Comparison of ENCODE assay signal across 29 cellular contexts in genomic region chr9:77772641-77773040, GRCh38.
"Had no signal": no experiment of that assay in that cellular context is flagged by ENCODE, and none has a peak within 500 bp of the region (broad histone marks: within the 10 kb centered on the region; RNA-seq: fewer than 3 reads in every experiment).

No MANE protein-coding gene starts in this region.

- H3K9me3 Mint-ChIP-seq: activated naive CD4-positive, alpha-beta T cell treated with anti-CD3 and anti-CD28 coated beads for 36 hours; activated naive CD4-positive, alpha-beta T cell treated with anti-CD3 and anti-CD28 coated beads, Interleukin-2, amount 50 U/mL, for 72 hours; activated naive CD8-positive, alpha-beta T cell treated with anti-CD3 and anti-CD28 coated beads, Interleukin-2, amount 50 U/mL, for 24 hours; activated T-cell treated with anti-CD3 and anti-CD28 coated beads, Interleukin-2, amount 50 U/mL, for 72 hours had no signal

- ATAC-seq: activated CD8-positive, alpha-beta T cell treated with anti-CD3 and anti-CD28 coated beads for 36 hours; activated naive CD4-positive, alpha-beta T cell treated with anti-CD3 and anti-CD28 coated beads, Interleukin-2, amount 50 U/mL, for 72 hours; activated naive CD8-positive, alpha-beta T cell treated with anti-CD3 and anti-CD28 coated beads, Interleukin-2, amount 50 U/mL, for 24 hours; activated T-cell treated with anti-CD3 and anti-CD28 coated beads, Interleukin-2, amount 50 U/mL, for 72 hours had no signal

- H3K27me3 ChIP-seq: cardiac muscle cell had no signal

- DNase-seq: activated CD4-positive, alpha-beta T cell treated with anti-CD3 and anti-CD28 coated beads, Interleukin-2, amount 10 ng/mL, durations not matched to agents 24 days and 14 days; activated CD4-positive, alpha-beta T cell treated with anti-CD3 and anti-CD28 coated beads, Interleukin-2, amount 50 U/mL, for 4 hours; activated CD8-positive, alpha-beta T cell treated with anti-CD3 and anti-CD28 coated beads for 36 hours; activated gamma-delta T cell; activated naive CD4-positive, alpha-beta T cell treated with anti-CD3 and anti-CD28 coated beads for 36 hours; activated naive CD8-positive, alpha-beta T cell treated with anti-CD3 and anti-CD28 coated beads, Interleukin-2, amount 50 U/mL, for 24 hours; activated T-cell treated with anti-CD3 and anti-CD28 coated beads, Interleukin-2, amount 50 U/mL, for 1 hour; activated T-cell treated with anti-CD3 and anti-CD28 coated beads, Interleukin-2, amount 50 U/mL, for 72 hours; aorta; MM.1S; MV-4-11; NCI-H1092; NCI-H1436 treated with DMSO at 0.1 percent for 48 hours; NCI-H1694 treated with DMSO at 0.1 percent for 48 hours; NCI-H2029; NCI-H510A; NCI-H526; NCI-H748 treated with DMSO at 0.1 percent for 48 hours; NK-92 treated with Interleukin-12 subunit alpha and Interleukin-12 subunit beta, amount 100 ng/mL, for 24 hours; PC-9; Right ventricle myocardium superior had no signal

- H3K4me3 Mint-ChIP-seq: activated CD4-positive, alpha-beta T cell treated with anti-CD3 and anti-CD28 coated beads, Interleukin-2, amount 10 ng/mL, durations not matched to agents 24 days and 14 days; activated CD8-positive, alpha-beta T cell treated with anti-CD3 and anti-CD28 coated beads for 36 hours; activated naive CD4-positive, alpha-beta T cell treated with anti-CD3 and anti-CD28 coated beads for 36 hours; activated naive CD8-positive, alpha-beta T cell treated with anti-CD3 and anti-CD28 coated beads, Interleukin-2, amount 50 U/mL, for 24 hours; activated T-cell treated with anti-CD3 and anti-CD28 coated beads, Interleukin-2, amount 50 U/mL, for 72 hours; T-helper 2 cell treated with Interferon-gamma antibody and Interleukin-4, amounts not matched to agents 5 μg/mL and 100 μg/mL, for 36 hours had no signal

- H2AFZ ChIP-seq: PC-9 had no signal

- H3K27ac Mint-ChIP-seq: activated CD4-positive, alpha-beta T cell treated with anti-CD3 and anti-CD28 coated beads, Interleukin-2, amount 10 ng/mL, durations not matched to agents 24 days and 14 days; activated CD8-positive, alpha-beta T cell treated with anti-CD3 and anti-CD28 coated beads for 36 hours; activated naive CD4-positive, alpha-beta T cell treated with anti-CD3 and anti-CD28 coated beads for 36 hours; activated naive CD8-positive, alpha-beta T cell treated with anti-CD3 and anti-CD28 coated beads, Interleukin-2, amount 50 U/mL, for 24 hours; activated T-cell treated with anti-CD3 and anti-CD28 coated beads, Interleukin-2, amount 50 U/mL, for 72 hours; activated T-helper 2 cell treated with anti-CD3 and anti-CD28 coated beads, Interferon-gamma antibody, Interleukin-2, Interleukin-4, amounts not matched to agents 10 μg/mL and 5 μg/mL and 100 μg/mL, durations not matched to agents 14 hours and 24 hours and 36 hours; T-helper 2 cell treated with Interferon-gamma antibody and Interleukin-4, amounts not matched to agents 5 μg/mL and 100 μg/mL, for 36 hours had no signal

- H3K4me2 ChIP-seq: KMS-11, PC-9 had no signal

- H3K4me1 Mint-ChIP-seq: activated naive CD8-positive, alpha-beta T cell treated with anti-CD3 and anti-CD28 coated beads, Interleukin-2, amount 50 U/mL, for 24 hours had no signal

- H3K27ac ChIP-seq: cardiac muscle cell, KMS-11, PC-9, SK-N-MC had no signal

- H3K4me3 ChIP-seq: cardiac muscle cell, PC-9, SK-N-MC had no signal

- H3K27me3 Mint-ChIP-seq: activated CD4-positive, alpha-beta T cell treated with anti-CD3 and anti-CD28 coated beads, Interleukin-2, amount 10 ng/mL, durations not matched to agents 24 days and 14 days; activated CD8-positive, alpha-beta T cell treated with anti-CD3 and anti-CD28 coated beads for 36 hours; activated naive CD8-positive, alpha-beta T cell treated with anti-CD3 and anti-CD28 coated beads, Interleukin-2, amount 50 U/mL, for 24 hours had no signal

- H3K9ac ChIP-seq: KMS-11 had no signal

- FAIRE-seq: RCC 7860, TTC549 had no signal

- H3K36me3 ChIP-seq: cardiac muscle cell had no signal
